1 cellular context compared by ENCODE assay signal in genomic region chr11:90134420-90135003, GRCh38.
TF ChIP-seq lines count a peak whose summit lies in the region.

Gene NAALAD2, plus strand, starts transcription at chr11:90134663. Its CDS starts 96 bp downstream, at chr11:90134759.

TF ChIP-seq in HepG2, 621 proteins besides CTCF, POLR2A, EP300 and RAD21 (continued from another document and continues in another):
- TF ChIP-seq ARID4A (CRISPR knock-in tag; IDR thresholded peaks at IDR 0.05; ENCODE audit: borderline replicate concordance) (peak; percentile 54; the same call in 1 of the 2 replicates), CREB1 (IDR thresholded peaks at IDR 0.05) (no peak), CREB1 (CRISPR knock-in tag; IDR thresholded peaks at IDR 0.05) (0 out of 2 replicates have a peak, but pooled peaks have one; percentile 8), KDM3A (CRISPR knock-in tag; IDR thresholded peaks at IDR 0.05; ENCODE audit: low read depth) (peak; percentile 42; the same call in 1 of the 2 replicates), MTF1 (CRISPR knock-in tag; IDR thresholded peaks at IDR 0.05) (no peak), ELF3 (CRISPR knock-in tag; IDR thresholded peaks at IDR 0.05) (0 out of 2 replicates have a peak, but pooled peaks have one; percentile 18), SP5 (CRISPR knock-in tag; IDR thresholded peaks at IDR 0.05; ENCODE audit: borderline replicate concordance, low read depth) (peak; percentile 70; the same call in 1 of the 2 replicates), U2AF2 (IDR thresholded peaks at IDR 0.05; ENCODE audit: low read depth, low read length) (no peak), ZBTB8A (CRISPR knock-in tag; IDR thresholded peaks at IDR 0.05; ENCODE audit: borderline replicate concordance, low read depth) (no peak), NONO (IDR thresholded peaks at IDR 0.05) (no peak), NONO (CRISPR knock-in tag; conservative IDR thresholded peaks at IDR 0.05) (0 out of 2 replicates have a peak, but pooled peaks have one; percentile 32), NR2C2 (CRISPR knock-in tag; IDR thresholded peaks at IDR 0.05; ENCODE audit: borderline replicate concordance) (peak; percentile 51), POLR2G (IDR thresholded peaks at IDR 0.05; ENCODE audit: low read depth, low read length) (peak; percentile 47), PAXIP1 (CRISPR knock-in tag; conservative IDR thresholded peaks at IDR 0.05) (peak; percentile 83), MYC (CRISPR knock-in tag; IDR thresholded peaks at IDR 0.05; ENCODE audit: borderline replicate concordance) (peak; percentile 32; the same call in 1 of the 2 replicates), FOXA1 (IDR thresholded peaks at IDR 0.05) (no peak), FOXA1 (CRISPR knock-in tag; IDR thresholded peaks at IDR 0.05) (no peak), REL (CRISPR knock-in tag; conservative IDR thresholded peaks at IDR 0.05) (no peak), ZFP36L1 (CRISPR knock-in tag; IDR thresholded peaks at IDR 0.05) (no peak), ZFY (CRISPR knock-in tag; IDR thresholded peaks at IDR 0.05) (no peak), ELF4 (CRISPR knock-in tag; IDR thresholded peaks at IDR 0.05; ENCODE audit: borderline replicate concordance) (no peak), BATF2 (CRISPR knock-in tag; IDR thresholded peaks at IDR 0.05) (no peak), RAD51 (IDR thresholded peaks at IDR 0.05; ENCODE audit: borderline replicate concordance) (no peak), GABPB1 (CRISPR knock-in tag; IDR thresholded peaks at IDR 0.05) (peak; percentile 46; the same call in 1 of the 2 replicates), XBP1 (CRISPR knock-in tag; IDR thresholded peaks at IDR 0.05) (no peak), SOX6 (IDR thresholded peaks at IDR 0.05) (no peak), SOX6 (CRISPR knock-in tag; IDR thresholded peaks at IDR 0.05) (peak; percentile 32; the same call in 1 of the 2 replicates), KLF11 (CRISPR knock-in tag; IDR thresholded peaks at IDR 0.05) (no peak), XRCC5 (optimal IDR thresholded peaks at IDR 0.05; ENCODE audit: low read length) (peak; percentile 27), MXI1 (IDR thresholded peaks at IDR 0.05; ENCODE audit: borderline replicate concordance, low read depth, low read length) (peak; percentile 17; the same call in 1 of the 3 replicates), ZNF350 (CRISPR knock-in tag; IDR thresholded peaks at IDR 0.05; ENCODE audit: borderline replicate concordance, low read depth) (0 out of 2 replicates have a peak, but pooled peaks have one; percentile 35), GATA4 (IDR thresholded peaks at IDR 0.05; ENCODE audit: borderline replicate concordance, low read depth) (no peak), KMT2A (CRISPR knock-in tag; IDR thresholded peaks at IDR 0.05) (peak; percentile 66; the same call in 1 of the 2 replicates), ZBTB25 (CRISPR knock-in tag; IDR thresholded peaks at IDR 0.05) (no peak), PHF8 (CRISPR knock-in tag; IDR thresholded peaks at IDR 0.05) (peak; percentile 47; the same call in 1 of the 2 replicates), ZNF224 (CRISPR knock-in tag; IDR thresholded peaks at IDR 0.05) (no peak), SPEN (CRISPR knock-in tag; IDR thresholded peaks at IDR 0.05; ENCODE audit: low read depth) (peak; percentile 23; the same call in 1 of the 2 replicates), SETDB1 (CRISPR knock-in tag; IDR thresholded peaks at IDR 0.05; ENCODE audit: borderline replicate concordance) (no peak), GABPA (IDR thresholded peaks at IDR 0.05; ENCODE audit: low read depth, low read length) (0 out of 2 replicates have a peak, but pooled peaks have one; percentile 5), GABPA (CRISPR knock-in tag; IDR thresholded peaks at IDR 0.05; ENCODE audit: low read depth) (peak; percentile 69), ZMYM4 (CRISPR knock-in tag; IDR thresholded peaks at IDR 0.05) (peak; percentile 73), ZNF670 (CRISPR knock-in tag; IDR thresholded peaks at IDR 0.05; ENCODE audit: borderline replicate concordance) (0 out of 2 replicates have a peak, but pooled peaks have one; percentile 57), IRF2 (CRISPR knock-in tag; IDR thresholded peaks at IDR 0.05) (0 out of 2 replicates have a peak, but pooled peaks have one; percentile 15), SALL1 (CRISPR knock-in tag; IDR thresholded peaks at IDR 0.05) (peak; percentile 67), NR2F1 (CRISPR knock-in tag; IDR thresholded peaks at IDR 0.05) (peak in 1 of 2 experiments; percentile 59; a peak in 1 of 4 replicates), HNF4A (CRISPR knock-in tag; IDR thresholded peaks at IDR 0.05) (peak; percentile 33; the same call in 1 of the 2 replicates), CSRNP1 (CRISPR knock-in tag; IDR thresholded peaks at IDR 0.05) (no peak)
- TF ChIP-seq, protein P1, sequence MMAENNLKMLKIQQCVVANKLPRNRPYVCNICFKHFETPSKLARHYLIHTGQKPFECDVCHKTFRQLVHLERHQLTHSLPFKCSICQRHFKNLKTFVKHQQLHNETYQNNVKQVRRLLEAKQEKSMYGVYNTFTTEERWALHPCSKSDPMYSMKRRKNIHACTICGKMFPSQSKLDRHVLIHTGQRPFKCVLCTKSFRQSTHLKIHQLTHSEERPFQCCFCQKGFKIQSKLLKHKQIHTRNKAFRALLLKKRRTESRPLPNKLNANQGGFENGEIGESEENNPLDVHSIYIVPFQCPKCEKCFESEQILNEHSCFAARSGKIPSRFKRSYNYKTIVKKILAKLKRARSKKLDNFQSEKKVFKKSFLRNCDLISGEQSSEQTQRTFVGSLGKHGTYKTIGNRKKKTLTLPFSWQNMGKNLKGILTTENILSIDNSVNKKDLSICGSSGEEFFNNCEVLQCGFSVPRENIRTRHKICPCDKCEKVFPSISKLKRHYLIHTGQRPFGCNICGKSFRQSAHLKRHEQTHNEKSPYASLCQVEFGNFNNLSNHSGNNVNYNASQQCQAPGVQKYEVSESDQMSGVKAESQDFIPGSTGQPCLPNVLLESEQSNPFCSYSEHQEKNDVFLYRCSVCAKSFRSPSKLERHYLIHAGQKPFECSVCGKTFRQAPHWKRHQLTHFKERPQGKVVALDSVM (CRISPR knock-in tag; IDR thresholded peaks at IDR 0.05), result peak; percentile 71
- TF ChIP-seq, protein P2, sequence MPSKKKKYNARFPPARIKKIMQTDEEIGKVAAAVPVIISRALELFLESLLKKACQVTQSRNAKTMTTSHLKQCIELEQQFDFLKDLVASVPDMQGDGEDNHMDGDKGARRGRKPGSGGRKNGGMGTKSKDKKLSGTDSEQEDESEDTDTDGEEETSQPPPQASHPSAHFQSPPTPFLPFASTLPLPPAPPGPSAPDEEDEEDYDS (CRISPR knock-in tag; IDR thresholded peaks at IDR 0.05), result 0 out of 2 replicates have a peak, but pooled peaks have one; percentile 13
- TF ChIP-seq, protein P3, sequence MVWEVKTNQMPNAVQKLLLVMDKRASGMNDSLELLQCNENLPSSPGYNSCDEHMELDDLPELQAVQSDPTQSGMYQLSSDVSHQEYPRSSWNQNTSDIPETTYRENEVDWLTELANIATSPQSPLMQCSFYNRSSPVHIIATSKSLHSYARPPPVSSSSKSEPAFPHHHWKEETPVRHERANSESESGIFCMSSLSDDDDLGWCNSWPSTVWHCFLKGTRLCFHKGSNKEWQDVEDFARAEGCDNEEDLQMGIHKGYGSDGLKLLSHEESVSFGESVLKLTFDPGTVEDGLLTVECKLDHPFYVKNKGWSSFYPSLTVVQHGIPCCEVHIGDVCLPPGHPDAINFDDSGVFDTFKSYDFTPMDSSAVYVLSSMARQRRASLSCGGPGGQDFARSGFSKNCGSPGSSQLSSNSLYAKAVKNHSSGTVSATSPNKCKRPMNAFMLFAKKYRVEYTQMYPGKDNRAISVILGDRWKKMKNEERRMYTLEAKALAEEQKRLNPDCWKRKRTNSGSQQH (CRISPR knock-in tag; IDR thresholded peaks at IDR 0.05; ENCODE audit: low read depth), result no peak
- TF ChIP-seq, protein P4, sequence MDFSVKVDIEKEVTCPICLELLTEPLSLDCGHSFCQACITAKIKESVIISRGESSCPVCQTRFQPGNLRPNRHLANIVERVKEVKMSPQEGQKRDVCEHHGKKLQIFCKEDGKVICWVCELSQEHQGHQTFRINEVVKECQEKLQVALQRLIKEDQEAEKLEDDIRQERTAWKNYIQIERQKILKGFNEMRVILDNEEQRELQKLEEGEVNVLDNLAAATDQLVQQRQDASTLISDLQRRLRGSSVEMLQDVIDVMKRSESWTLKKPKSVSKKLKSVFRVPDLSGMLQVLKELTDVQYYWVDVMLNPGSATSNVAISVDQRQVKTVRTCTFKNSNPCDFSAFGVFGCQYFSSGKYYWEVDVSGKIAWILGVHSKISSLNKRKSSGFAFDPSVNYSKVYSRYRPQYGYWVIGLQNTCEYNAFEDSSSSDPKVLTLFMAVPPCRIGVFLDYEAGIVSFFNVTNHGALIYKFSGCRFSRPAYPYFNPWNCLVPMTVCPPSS (IDR thresholded peaks at IDR 0.05), result no peak
